8 cellular contexts compared by ENCODE assay signal in genomic region chr1:161201828-161202712, GRCh38. TPM values are rescaled to one million over a fixed set of nuclear protein-coding genes. Genes with fewer than 3 reads are reported as not detected.
DNase-seq lines count a peak whose midpoint lies in the region; ATAC-seq and TF ChIP-seq lines count a peak whose summit lies in the region.

Gene NDUFS2, plus strand, starts transcription at chr1:161202367. Its CDS starts 19 bp downstream, at chr1:161202386.

- ATAC-seq in HG02885 (IDR thresholded peaks at IDR 0.05; ENCODE audit: poor library complexity, unreplicated experiment): peak; percentile 98
- ATAC-seq in left cardiac atrium: peak; percentile 85 to 89
- peak; percentile 96 for ATAC-seq in upper lobe of right lung

- no peaks in the 10 kb centered on the region for H3K27me3 ChIP-seq in upper lobe of right lung

- peaks cover 72% of the 10 kb centered on the region for H3K4me1 ChIP-seq in upper lobe of right lung

- H3K9me3 Mint-ChIP-seq in T-helper 1 cell treated with Interleukin-12 subunit alpha and Interleukin-12 subunit beta and Interleukin-4 antibody, amounts not matched to agents 30 μg/mL and 1 μg/mL, for 36 hours: no peaks in the 10 kb centered on the region

- DNase-seq in NCI-H1694 (lab: John Stamatoyannopoulos, UW) (peak; percentile 99), amniotic stem cell (lab: John Stamatoyannopoulos, UW) (peak; percentile 99), left cardiac atrium (peak; percentile 98), posterior vena cava (ENCODE audit: low spot score) (peak; percentile 99), upper lobe of right lung (peak; percentile 97)

- peak within 1 kb of the TSS; percentile 89 for H3K4me3 ChIP-seq in upper lobe of right lung

- H3K36me3 ChIP-seq in upper lobe of right lung: peaks cover 37% of the 10 kb centered on the region

- H3K4me1 Mint-ChIP-seq in T-helper 1 cell treated with Interleukin-12 subunit alpha and Interleukin-12 subunit beta and Interleukin-4 antibody, amounts not matched to agents 30 μg/mL and 1 μg/mL, for 36 hours (ENCODE audit: low read depth): peaks cover 62% of the 10 kb centered on the region

- peak; percentile 89 for TF ChIP-seq POLR2A in GM15510 (IDR thresholded peaks at IDR 0.05; ENCODE audit: borderline replicate concordance, extremely low read depth, insufficient read length)

- peak within 1 kb of the TSS; percentile 95 for H3K4me3 Mint-ChIP-seq in T-helper 1 cell treated with Interleukin-12 subunit alpha and Interleukin-12 subunit beta and Interleukin-4 antibody, amounts not matched to agents 30 μg/mL and 1 μg/mL, for 36 hours

- peak within 1 kb of the TSS; percentile 98 for H3K27ac ChIP-seq in upper lobe of right lung

- no peaks in the 10 kb centered on the region for H3K9me3 ChIP-seq in upper lobe of right lung

- H3K27ac Mint-ChIP-seq in T-helper 1 cell treated with Interleukin-12 subunit alpha and Interleukin-12 subunit beta and Interleukin-4 antibody, amounts not matched to agents 30 μg/mL and 1 μg/mL, for 36 hours: peak within 1 kb of the TSS; percentile 96

- H3K27me3 Mint-ChIP-seq in T-helper 1 cell treated with Interleukin-12 subunit alpha and Interleukin-12 subunit beta and Interleukin-4 antibody, amounts not matched to agents 30 μg/mL and 1 μg/mL, for 36 hours (ENCODE audit: low read depth): no peaks in the 10 kb centered on the region

- peaks cover 34% of the 10 kb centered on the region for H3K36me3 Mint-ChIP-seq in T-helper 1 cell treated with Interleukin-12 subunit alpha and Interleukin-12 subunit beta and Interleukin-4 antibody, amounts not matched to agents 30 μg/mL and 1 μg/mL, for 36 hours (ENCODE audit: low read depth)

- no peak for TF ChIP-seq CTCF in upper lobe of right lung (IDR thresholded peaks at IDR 0.05)

- intact Hi-C loops in left cardiac atrium (cut with DNase I) (no loop called here), posterior vena cava (cut with DNase I) (no loop called here), upper lobe of right lung (cut with DNase I) (no loop called here)

RNA-seq across cellular contexts. Expression of gene NDUFS2, which starts in this region (rescaled TPM):
- 100 to 1,000 TPM; 169 to 198 TPM for total RNA-seq in left cardiac atrium
- 10 to 100 TPM; 54.3 to 57.9 TPM for total RNA-seq in posterior vena cava
- total RNA-seq in upper lobe of right lung: 66.9 TPM

Comparison
In these comparisons a context has a peak if more than half of its experiments do, and no peak if none do; other contexts are left out.
1. Peak in every context shown above with its lines: DNase-seq, ATAC-seq, H3K4me3 ChIP-seq and H3K27ac ChIP-seq.